ENCODE assay signal across 1 cellular context in genomic region chr17:82226809-82227628, GRCh38.
A peak's percentile ranks its signal among the peaks of the same experiment; 100 is the strongest.
TF ChIP-seq lines count a peak whose summit lies in the region.

No MANE protein-coding gene starts in this region.

TF ChIP-seq in HepG2, 621 proteins besides CTCF, POLR2A, EP300 and RAD21 (continued from another document and continues in another):
- TF ChIP-seq ZBED4 (CRISPR knock-in tag; IDR thresholded peaks at IDR 0.05; ENCODE audit: borderline replicate concordance) (no peak), ZBTB39 (CRISPR knock-in tag; IDR thresholded peaks at IDR 0.05) (no peak), ELK4 (CRISPR knock-in tag; IDR thresholded peaks at IDR 0.05; ENCODE audit: borderline replicate concordance) (no peak), KLF12 (CRISPR knock-in tag; IDR thresholded peaks at IDR 0.05; ENCODE audit: borderline replicate concordance) (no peak), ZNF761 (CRISPR knock-in tag; conservative IDR thresholded peaks at IDR 0.05) (no peak; the same call in 1 of the 2 replicates), MYPOP (CRISPR knock-in tag; IDR thresholded peaks at IDR 0.05) (peak; percentile 12; the same call in 1 of the 2 replicates), KMT2B (CRISPR knock-in tag; IDR thresholded peaks at IDR 0.05) (peak; percentile 38; the same call in 1 of the 2 replicates), ZNF512 (CRISPR knock-in tag; IDR thresholded peaks at IDR 0.05) (no peak), CCAR2 (optimal IDR thresholded peaks at IDR 0.05; ENCODE audit: low read depth, low read length) (no peak), ONECUT2 (CRISPR knock-in tag; IDR thresholded peaks at IDR 0.05) (no peak), NFE2 (CRISPR knock-in tag; IDR thresholded peaks at IDR 0.05) (no peak), DZIP1 (CRISPR knock-in tag; IDR thresholded peaks at IDR 0.05) (no peak), TERF1 (CRISPR knock-in tag; IDR thresholded peaks at IDR 0.05) (no peak), HCFC1 (IDR thresholded peaks at IDR 0.05; ENCODE audit: low read depth, low read length) (no peak), CEBPB (IDR thresholded peaks at IDR 0.05; ENCODE audit: borderline replicate concordance, low read depth, low read length) (no peak), ZNF609 (CRISPR knock-in tag; IDR thresholded peaks at IDR 0.05; ENCODE audit: borderline replicate concordance) (no peak), NFE2L1 (CRISPR knock-in tag; IDR thresholded peaks at IDR 0.05; ENCODE audit: borderline replicate concordance) (no peak), KLF6 (CRISPR knock-in tag; IDR thresholded peaks at IDR 0.05) (no peak), TRAFD1 (CRISPR knock-in tag; IDR thresholded peaks at IDR 0.05; ENCODE audit: borderline replicate concordance) (no peak), RAD51 (IDR thresholded peaks at IDR 0.05; ENCODE audit: borderline replicate concordance) (no peak), GATAD2A (CRISPR knock-in tag; IDR thresholded peaks at IDR 0.05) (peak; percentile 53; the same call in 1 of the 2 replicates), ZNF552 (CRISPR knock-in tag; IDR thresholded peaks at IDR 0.05; ENCODE audit: borderline replicate concordance) (no peak), ZNF644 (CRISPR knock-in tag; IDR thresholded peaks at IDR 0.05; ENCODE audit: low read depth) (no peak), SAP130 (CRISPR knock-in tag; IDR thresholded peaks at IDR 0.05; ENCODE audit: low read depth) (peak; percentile 74)
